ENCODE assay signal across 23 cellular contexts in the genomic region with DNA sequence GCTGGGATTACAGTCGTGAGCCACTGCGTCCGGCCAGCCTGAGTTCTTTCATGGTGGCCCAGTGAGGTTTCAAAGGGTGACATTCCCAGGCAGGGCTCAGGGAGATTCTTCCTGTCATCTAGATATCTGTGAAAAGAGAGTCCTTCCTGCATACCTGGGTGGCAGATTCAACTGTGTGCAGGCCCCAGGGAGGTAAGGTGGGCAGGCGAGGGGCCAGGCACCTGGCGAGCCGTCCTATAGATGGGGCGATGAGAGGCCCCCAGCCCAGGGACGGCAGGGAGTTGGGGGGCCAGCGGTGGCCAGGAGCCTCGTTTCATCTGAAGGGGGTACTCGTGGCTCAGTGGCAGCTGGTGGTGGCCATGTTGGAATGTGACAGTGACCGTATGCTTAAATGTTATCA.
"Had no signal": no experiment of that assay in that cellular context is flagged by ENCODE, and none has a peak within 500 bp of the region (broad histone marks: within the 10 kb centered on the region; RNA-seq: fewer than 3 reads in every experiment).

No MANE protein-coding gene starts in this region.

- H3K27ac ChIP-seq: neutrophil, pancreas, thyroid gland had no signal

- H3K9me3 Mint-ChIP-seq: brain, immature natural killer cell, nephron had no signal

- H3K27ac Mint-ChIP-seq: brain, nephron had no signal

- ATAC-seq: left ventricle myocardium superior, pancreas, sciatic nerve had no signal

- DNase-seq: activated CD4-positive, alpha-beta T cell treated with anti-CD3 and anti-CD28 coated beads for 1 hour; activated gamma-delta T cell; activated naive CD4-positive, alpha-beta T cell treated with anti-CD3 and anti-CD28 coated beads, Interleukin-2, amount 50 U/mL, for 16 hours; activated T-cell treated with anti-CD3 and anti-CD28 coated beads, Interleukin-2, amount 50 U/mL, for 48 hours; caudate nucleus; dermis blood vessel endothelial cell; effector CD8-positive, alpha-beta T cell; erythroblast; foreskin fibroblast; immature natural killer cell; kidney glomerular epithelial cell; left ventricle myocardium superior; mesenchymal stem cell; stimulated activated CD4-positive, alpha-beta T cell treated with anti-CD3 and anti-CD28 coated beads, Interleukin-4, amount 100 ng/mL, for 1 hour; stimulated activated naive CD4-positive, alpha-beta T cell treated with Interleukin-2 at 50 U/mL for 16 hours; T-helper 1 cell; thyroid gland had no signal

- H3K4me1 Mint-ChIP-seq: brain, nephron had no signal

- H3K4me3 Mint-ChIP-seq: brain, immature natural killer cell, nephron had no signal

- H3K9me3 ChIP-seq: neutrophil, pancreas, thyroid gland had no signal

- H3K4me1 ChIP-seq: pancreas had no signal

- H3K4me3 ChIP-seq: pancreas, smooth muscle cell, thyroid gland had no signal

- H3K27me3 Mint-ChIP-seq: brain had no signal

- H3K27me3 ChIP-seq: neutrophil, pancreas, thyroid gland had no signal
